Comparison of ENCODE assay signal across 16 cellular contexts in the genomic region with DNA sequence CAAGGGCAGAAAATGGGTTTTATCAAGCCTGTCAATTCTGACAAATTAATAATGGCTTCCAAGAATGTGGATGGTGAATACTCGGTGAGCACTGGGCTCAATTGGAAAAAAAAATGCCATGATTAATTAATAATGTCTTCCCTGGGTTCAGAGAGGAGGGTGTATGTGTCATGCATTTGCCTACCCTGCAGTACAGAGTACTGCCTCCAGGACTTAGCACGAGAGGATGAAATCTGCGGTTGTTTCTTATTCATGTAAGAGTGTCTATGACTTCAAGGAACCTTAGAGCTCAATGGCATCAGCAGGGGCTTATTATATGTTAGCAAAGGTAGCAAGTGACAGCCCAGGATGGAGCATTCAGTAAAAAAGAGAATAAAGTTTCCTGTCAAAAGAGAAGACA.
DNase-seq lines count a peak whose midpoint lies in the region; FAIRE-seq and TF ChIP-seq lines count a peak whose summit lies in the region.
"Had no signal": no experiment of that assay in that cellular context is flagged by ENCODE, and none has a peak within 500 bp of the region (broad histone marks: within the 10 kb centered on the region; RNA-seq: fewer than 3 reads in every experiment).

No MANE protein-coding gene starts in this region.

- intact Hi-C loops in kidney (cut with DNase I): no loop called here

- peak overlapping the region; percentile 71 for H3K27ac ChIP-seq in brain microvascular endothelial cell
- no peak overlapping the region for H3K27ac ChIP-seq in kidney (ENCODE audit: low read depth in 2 of 2, low read length in 2 of 2)
- H3K27ac ChIP-seq: KMS-11 had no signal

- no peaks in the 10 kb centered on the region for H3K27me3 Mint-ChIP-seq in glutamatergic neuron (ENCODE audit: unreplicated experiment)
- H3K27me3 Mint-ChIP-seq: B cell had no signal

- H3K4me1 Mint-ChIP-seq in glutamatergic neuron (ENCODE audit: low read depth, unreplicated experiment): peaks cover 5% of the 10 kb centered on the region
- H3K4me1 Mint-ChIP-seq: B cell had no signal

- no peak overlapping the region for H3K9ac ChIP-seq in kidney (ENCODE audit: low read length in 2 of 2)
- H3K9ac ChIP-seq: KMS-11 had no signal

- H3K36me3 Mint-ChIP-seq in glutamatergic neuron (ENCODE audit: unreplicated experiment): no peaks in the 10 kb centered on the region

- H3K27ac Mint-ChIP-seq in glutamatergic neuron (ENCODE audit: unreplicated experiment): no peak overlapping the region
- H3K27ac Mint-ChIP-seq: B cell; CD4-positive, alpha-beta T cell had no signal

- H3K9me3 Mint-ChIP-seq in glutamatergic neuron (ENCODE audit: unreplicated experiment): no peaks in the 10 kb centered on the region

- DNase-seq in M059J (ENCODE audit: low read depth) (peak; percentile 19), brain microvascular endothelial cell (no peak), glutamatergic neuron (no peak), kidney (no peak), GM13976 (ENCODE audit: low spot score) (no peak), AML-193 (lab: John Stamatoyannopoulos, UW) (no peak), GF-D8 (lab: John Stamatoyannopoulos, UW) (no peak)
- DNase-seq: ACHN; C1 segment of cervical spinal cord; CD4-positive, alpha-beta T cell; DMS79; H7 had no signal

- no peaks in the 10 kb centered on the region for H3K9me3 ChIP-seq in kidney (ENCODE audit: control insufficient read depth in 1 of 2, low read length in 2 of 2)

- H3K27me3 ChIP-seq in brain microvascular endothelial cell (replicated peaks): no peaks in the 10 kb centered on the region

- in situ Hi-C loops in brain microvascular endothelial cell (cut with HindIII; ENCODE audit: low pct_ligation_motif_present, low sequenced_read_pairs): no loop called here
- in situ Hi-C loops in GM13976 (cut with MboI; ENCODE audit: low sequenced_read_pairs, unreplicated experiment): no loop called here

- no peaks in the 10 kb centered on the region for H3K4me1 ChIP-seq in kidney (ENCODE audit: control insufficient read depth in 1 of 2, insufficient read depth in 1 of 2, low read depth in 1 of 2, low read length in 2 of 2)

- no peak overlapping the region for H3K4me3 Mint-ChIP-seq in glutamatergic neuron (ENCODE audit: unreplicated experiment)
- H3K4me3 Mint-ChIP-seq: B cell; CD4-positive, alpha-beta T cell had no signal

- H3K4me3 ChIP-seq in brain microvascular endothelial cell (ENCODE audit: low read depth, low read length) (no peak overlapping the region), kidney (ENCODE audit: low read length in 2 of 2) (no peak overlapping the region)

- TF ChIP-seq CTCF in brain microvascular endothelial cell (IDR thresholded peaks at IDR 0.05; ENCODE audit: low read depth, low read length, missing control alignments) (no peak), glutamatergic neuron (IDR thresholded peaks at IDR 0.05; ENCODE audit: partially characterized antibody, unreplicated experiment) (peak; percentile 13), kidney (IDR thresholded peaks at IDR 0.05; ENCODE audit: borderline replicate concordance, extremely low read depth, insufficient read depth) (no peak), GM13976 (IDR thresholded peaks at IDR 0.05; ENCODE audit: borderline replicate concordance, control extremely low read depth, extremely low read depth, insufficient read depth, missing control alignments) (no peak)

- H3K36me3 ChIP-seq in brain microvascular endothelial cell (replicated peaks) (no peaks in the 10 kb centered on the region), kidney (ENCODE audit: control insufficient read depth in 1 of 2, insufficient read depth in 2 of 2, low read length in 2 of 2) (no peaks in the 10 kb centered on the region)

- no peak for FAIRE-seq in kidney (lab: Jason Lieb, UNC)
- FAIRE-seq: G401.6, GM12892 had no signal
